ENCODE assay signal across 8 cellular contexts in genomic region chr18:36757081-36757480, GRCh38.
A peak's percentile ranks its signal among the peaks of the same experiment; 100 is the strongest.
DNase-seq lines count a peak whose midpoint lies in the region; ATAC-seq, FAIRE-seq and TF ChIP-seq lines count a peak whose summit lies in the region.

No MANE protein-coding gene starts in this region.

- peak; percentile 96 for FAIRE-seq in A204.1 (lab: Jason Lieb, UNC)

- H3K4me3 ChIP-seq in right lobe of liver: no peak overlapping the region

- TF ChIP-seq POLR2A in right lobe of liver (IDR thresholded peaks at IDR 0.05): no peak

- no peak overlapping the region for H3K27ac ChIP-seq in right lobe of liver

- peaks cover 17% of the 10 kb centered on the region for H3K4me1 Mint-ChIP-seq in chondrocyte (ENCODE audit: low read depth)
- H3K4me1 Mint-ChIP-seq in activated T-helper 1 cell treated with anti-CD3 and anti-CD28 coated beads, Interleukin-12 subunit alpha, Interleukin-12 subunit beta, Interleukin-2, Interleukin-4 antibody, amounts not matched to agents 30 ng/mL and 10 ng/mL and 1 ng/mL, durations not matched to agents 14 hours and 24 hours and 36 hours (ENCODE audit: low read depth): no peaks in the 10 kb centered on the region

- no peaks in the 10 kb centered on the region for H3K36me3 Mint-ChIP-seq in chondrocyte (ENCODE audit: low read depth)
- H3K36me3 Mint-ChIP-seq in activated T-helper 1 cell treated with anti-CD3 and anti-CD28 coated beads, Interleukin-12 subunit alpha, Interleukin-12 subunit beta, Interleukin-2, Interleukin-4 antibody, amounts not matched to agents 30 ng/mL and 10 ng/mL and 1 ng/mL, durations not matched to agents 14 hours and 24 hours and 36 hours (ENCODE audit: low read depth): no peaks in the 10 kb centered on the region

- no peak overlapping the region for H3K4me3 Mint-ChIP-seq in chondrocyte (ENCODE audit: unreplicated experiment)
- H3K4me3 Mint-ChIP-seq in activated T-helper 1 cell treated with anti-CD3 and anti-CD28 coated beads, Interleukin-12 subunit alpha, Interleukin-12 subunit beta, Interleukin-2, Interleukin-4 antibody, amounts not matched to agents 30 ng/mL and 10 ng/mL and 1 ng/mL, durations not matched to agents 14 hours and 24 hours and 36 hours: no peak overlapping the region

- 0% methylated on average over 1 of the region's 1 CpG for WGBS in right lobe of liver (ENCODE audit: insufficient coverage, low coverage, low lambda C conversion rate, missing lambda C conversion rate)

- intact Hi-C loops in right lobe of liver (cut with DNase I): loop anchor here in 1 of 2 donors (10.0 kb wide), 1 partner anchor 52 kb away; no protein-coding TSS in a partner anchor
- intact Hi-C loops in activated T-helper 1 cell treated with anti-CD3 and anti-CD28 coated beads, Interleukin-12 subunit alpha, Interleukin-12 subunit beta, Interleukin-2, Interleukin-4 antibody, amounts not matched to agents 30 ng/mL and 10 ng/mL and 1 ng/mL, durations not matched to agents 14 hours and 24 hours and 36 hours (cut with micrococcal nuclease): loop anchor here (2.0 kb wide), 1 partner anchor 68 kb away; no protein-coding TSS in a partner anchor

- no peak for TF ChIP-seq CTCF in GM20000 (IDR thresholded peaks at IDR 0.05; ENCODE audit: extremely low read depth, missing control alignments)
- TF ChIP-seq CTCF in chondrocyte (IDR thresholded peaks at IDR 0.05): peak; percentile 87
- TF ChIP-seq CTCF in right lobe of liver (IDR thresholded peaks at IDR 0.05): peak; percentile 55 to 78 (median 61)

- H3K27ac Mint-ChIP-seq in chondrocyte (ENCODE audit: unreplicated experiment): no peak overlapping the region
- no peak overlapping the region for H3K27ac Mint-ChIP-seq in activated T-helper 1 cell treated with anti-CD3 and anti-CD28 coated beads, Interleukin-12 subunit alpha, Interleukin-12 subunit beta, Interleukin-2, Interleukin-4 antibody, amounts not matched to agents 30 ng/mL and 10 ng/mL and 1 ng/mL, durations not matched to agents 14 hours and 24 hours and 36 hours

- DNase-seq in GM20000 (ENCODE audit: low spot score): peak; percentile 47
- DNase-seq in NCI-H446 treated with DMSO at 0.1 percent for 48 hours (lab: John Stamatoyannopoulos, UW): peak; percentile 11
- no peak for DNase-seq in chondrocyte (ENCODE audit: low spot score)
- DNase-seq in right lobe of liver: no peak
- DNase-seq in activated T-helper 1 cell treated with anti-CD3 and anti-CD28 coated beads, Interleukin-12 subunit alpha, Interleukin-12 subunit beta, Interleukin-2, Interleukin-4 antibody, amounts not matched to agents 30 ng/mL and 10 ng/mL and 1 ng/mL, durations not matched to agents 14 hours and 24 hours and 36 hours (ENCODE audit: low spot score): no peak
- no peak for DNase-seq in stimulated activated CD4-positive, alpha-beta T cell treated with anti-CD3 and anti-CD28 coated beads, Interleukin-4, amount 100 ng/mL, for 24 hours

- no peaks in the 10 kb centered on the region for H3K4me1 ChIP-seq in right lobe of liver

- H3K9me3 Mint-ChIP-seq in chondrocyte (ENCODE audit: low read depth): no peaks in the 10 kb centered on the region
- H3K9me3 Mint-ChIP-seq in activated T-helper 1 cell treated with anti-CD3 and anti-CD28 coated beads, Interleukin-12 subunit alpha, Interleukin-12 subunit beta, Interleukin-2, Interleukin-4 antibody, amounts not matched to agents 30 ng/mL and 10 ng/mL and 1 ng/mL, durations not matched to agents 14 hours and 24 hours and 36 hours: no peaks in the 10 kb centered on the region

- peak; percentile 82 to 90 (median 86) for ATAC-seq in right lobe of liver
- no peak for ATAC-seq in HG03159 (IDR thresholded peaks at IDR 0.05; ENCODE audit: unreplicated experiment)

- no peaks in the 10 kb centered on the region for H3K27me3 Mint-ChIP-seq in chondrocyte (ENCODE audit: low read depth)
- no peaks in the 10 kb centered on the region for H3K27me3 Mint-ChIP-seq in activated T-helper 1 cell treated with anti-CD3 and anti-CD28 coated beads, Interleukin-12 subunit alpha, Interleukin-12 subunit beta, Interleukin-2, Interleukin-4 antibody, amounts not matched to agents 30 ng/mL and 10 ng/mL and 1 ng/mL, durations not matched to agents 14 hours and 24 hours and 36 hours (ENCODE audit: insufficient read depth)

- H3K9me3 ChIP-seq in right lobe of liver: no peaks in the 10 kb centered on the region

- H3K27me3 ChIP-seq in right lobe of liver: no peaks in the 10 kb centered on the region

- H3K36me3 ChIP-seq in right lobe of liver: no peaks in the 10 kb centered on the region

Comparison
In these comparisons a context has a peak if more than half of its experiments do, and no peak if none do; other contexts are left out.
1. DNase-seq: peak in GM20000 (single experiment) and NCI-H446 treated with DMSO at 0.1 percent for 48 hours (single experiment); none in chondrocyte (single experiment), right lobe of liver (0 of 3), activated T-helper 1 cell treated with anti-CD3 and anti-CD28 coated beads, Interleukin-12 subunit alpha, Interleukin-12 subunit beta, Interleukin-2, Interleukin-4 antibody, amounts not matched to agents 30 ng/mL and 10 ng/mL and 1 ng/mL, durations not matched to agents 14 hours and 24 hours and 36 hours (single experiment) and stimulated activated CD4-positive, alpha-beta T cell treated with anti-CD3 and anti-CD28 coated beads, Interleukin-4, amount 100 ng/mL, for 24 hours (single experiment).